Comparison of ENCODE assay signal across 15 cellular contexts in genomic region chrX:136041254-136041812, GRCh38. TPM values are rescaled to one million over a fixed set of nuclear protein-coding genes. Genes with fewer than 3 reads are reported as not detected.
DNase-seq lines count a peak whose midpoint lies in the region; ATAC-seq, FAIRE-seq and TF ChIP-seq lines count a peak whose summit lies in the region.
"Had no signal": no experiment of that assay in that cellular context is flagged by ENCODE, and none has a peak within 500 bp of the region (broad histone marks: within the 10 kb centered on the region; RNA-seq: fewer than 3 reads in every experiment).

No MANE protein-coding gene starts in this region.

- H3K9me3 ChIP-seq in tibial artery = no peaks in the 10 kb centered on the region

- peaks cover 9% of the 10 kb centered on the region for H3K9me3 Mint-ChIP-seq in osteocyte (ENCODE audit: unreplicated experiment)
- H3K9me3 Mint-ChIP-seq: CD4-positive, CD25-positive, alpha-beta regulatory T cell; GM23338 had no signal

- no peak for TF ChIP-seq CTCF in bronchial epithelial cell (IDR thresholded peaks at IDR 0.05; ENCODE audit: insufficient read depth, low read length, severe bottlenecking)
- no peak for TF ChIP-seq CTCF in osteocyte (IDR thresholded peaks at IDR 0.05)
- TF ChIP-seq CTCF in tibial artery (IDR thresholded peaks at IDR 0.05) = no peak

- no peak for ATAC-seq in GM21529 (IDR thresholded peaks at IDR 0.05; ENCODE audit: unreplicated experiment)
- ATAC-seq: GM12878, GM23338 had no signal

- DNase-seq in NCI-H1694 (lab: John Stamatoyannopoulos, UW) (peak; percentile 20), bronchial epithelial cell (ENCODE audit: low read depth) (peak; percentile 57), osteocyte (ENCODE audit: extremely low spot score, unreplicated experiment) (no peak), tibial artery (no peak), cerebellar cortex (ENCODE audit: low spot score) (no peak)
- DNase-seq in activated CD8-positive, alpha-beta memory T cell treated with anti-CD3 and anti-CD28 coated beads, Interleukin-2, amount 50 U/mL, for 4 hours = no peak
- DNase-seq: ACHN; CD4-positive, CD25-positive, alpha-beta regulatory T cell; DMS 273 treated with DMSO at 0.1 percent for 48 hours; H7 had no signal

- H3K4me3 ChIP-seq in bronchial epithelial cell (ENCODE audit: low read depth, low read length) (no peak overlapping the region), tibial artery (no peak overlapping the region)
- H3K4me3 ChIP-seq: BLaER1 treated with 17β-estradiol and CSF1 and Interleukin-3, amounts not matched to agents 10 nM and 100 nM; GM12878; GM23338 had no signal

- FAIRE-seq in bronchial epithelial cell (lab: Jason Lieb, UNC) = no peak
- FAIRE-seq: GM12878, GM18507 had no signal

- peak overlapping the region; percentile 96 for H3K27ac Mint-ChIP-seq in osteocyte (ENCODE audit: unreplicated experiment)
- H3K27ac Mint-ChIP-seq: GM23338 had no signal

- no peak overlapping the region for H3K4me3 Mint-ChIP-seq in osteocyte (ENCODE audit: unreplicated experiment)
- H3K4me3 Mint-ChIP-seq: CD4-positive, CD25-positive, alpha-beta regulatory T cell; GM23338 had no signal

- H3K27me3 ChIP-seq in bronchial epithelial cell (ENCODE audit: control insufficient read depth, insufficient read depth, low read length) (no peaks in the 10 kb centered on the region), tibial artery (no peaks in the 10 kb centered on the region)

- H3K36me3 ChIP-seq in bronchial epithelial cell (ENCODE audit: control insufficient read depth, insufficient read depth, low read length) (no peaks in the 10 kb centered on the region), tibial artery (peaks cover 0 to 3% (median 0%) of the 10 kb centered on the region in 3 donors)

- peaks cover 0 to 30% (median 3%) of the 10 kb centered on the region in 4 donors for H3K4me1 ChIP-seq in tibial artery
- H3K4me1 ChIP-seq: BLaER1 treated with 17β-estradiol and CSF1 and Interleukin-3, amounts not matched to agents 10 nM and 100 nM had no signal

- H3K27me3 Mint-ChIP-seq in osteocyte (ENCODE audit: unreplicated experiment) = no peaks in the 10 kb centered on the region
- H3K27me3 Mint-ChIP-seq: CD4-positive, CD25-positive, alpha-beta regulatory T cell had no signal

- intact Hi-C loops in tibial artery (cut with DNase I; ENCODE audit: low total_unique reads) = no loop called here

- H3K27ac ChIP-seq in tibial artery = peak overlapping the region; percentile 72 to 78
- H3K27ac ChIP-seq: BLaER1 treated with 17β-estradiol and CSF1 and Interleukin-3, amounts not matched to agents 10 nM and 100 nM had no signal

- peaks cover 14% of the 10 kb centered on the region for H3K36me3 Mint-ChIP-seq in osteocyte (ENCODE audit: unreplicated experiment)

- H3K4me1 Mint-ChIP-seq in osteocyte (ENCODE audit: unreplicated experiment) = peaks cover 37% of the 10 kb centered on the region
- H3K4me1 Mint-ChIP-seq: CD4-positive, CD25-positive, alpha-beta regulatory T cell had no signal

RNA-seq across cellular contexts. Expression of gene SLC9A6, which starts 56.1 kb away (rescaled TPM):
- 22.3 and 24.2 TPM in 2 replicates for total RNA-seq in bronchial epithelial cell
- 16.1 and 18.0 TPM in 2 replicates for total RNA-seq in osteocyte

Comparison
In these comparisons a context has a peak if more than half of its experiments do, and no peak if none do; other contexts are left out.
1. DNase-seq: peak in NCI-H1694 (single experiment) and bronchial epithelial cell (single experiment); none in osteocyte (single experiment), tibial artery (0 of 2), cerebellar cortex (single experiment) and activated CD8-positive, alpha-beta memory T cell treated with anti-CD3 and anti-CD28 coated beads, Interleukin-2, amount 50 U/mL, for 4 hours (single experiment).